In genomic region chr6:9745476-9745875, GRCh38 we compare ENCODE assay signal across 20 cellular contexts.
"Had no signal": no experiment of that assay in that cellular context is flagged by ENCODE, and none has a peak within 500 bp of the region (broad histone marks: within the 10 kb centered on the region; RNA-seq: fewer than 3 reads in every experiment).

No MANE protein-coding gene starts in this region.

- H3K36me3 ChIP-seq: lower lobe of right lung, spleen had no signal

- H3K9ac ChIP-seq: parathyroid adenoma had no signal

- ATAC-seq: activated naive CD8-positive, alpha-beta T cell treated with anti-CD3 and anti-CD28 coated beads, Interleukin-2, amount 50 U/mL, for 24 hours; activated T-cell treated with anti-CD3 and anti-CD28 coated beads, Interleukin-2, amount 50 U/mL, for 4 hours; lower lobe of right lung; stimulated activated memory B cell treated with anti-CD40 and anti-IgM and Interleukin-4, amounts not matched to agents 10 μg/mL and 1 μg/mL and 100 μg/mL, for 72 hours had no signal

- H3K27ac Mint-ChIP-seq: activated naive CD4-positive, alpha-beta T cell treated with anti-CD3 and anti-CD28 coated beads, Interleukin-2, amount 10 ng/mL, durations not matched to agents 7 days and 5 days; activated naive CD8-positive, alpha-beta T cell treated with anti-CD3 and anti-CD28 coated beads, Interleukin-2, amount 50 U/mL, for 24 hours; mesothelial cell of epicardium; nephron; stimulated activated memory B cell treated with anti-CD40 and anti-IgM and Interleukin-4, amounts not matched to agents 10 μg/mL and 1 μg/mL and 100 μg/mL, for 72 hours; type B pancreatic cell had no signal

- H3K4me3 ChIP-seq: dorsolateral prefrontal cortex, lower lobe of right lung, spleen, testis had no signal

- DNase-seq: activated CD4-positive, alpha-beta T cell treated with anti-CD3 and anti-CD28 coated beads, Interleukin-2, amount 50 U/mL, for 1 hour; activated CD4-positive, CD25-positive, alpha-beta regulatory T cell treated with anti-CD3 and anti-CD28 coated beads, Interleukin-2, amount 50 U/mL, for 72 hours; activated CD8-positive, alpha-beta memory T cell treated with anti-CD3 and anti-CD28 coated beads, Interleukin-2, amount 50 U/mL, for 4 hours; activated effector memory CD4-positive, alpha-beta T cell treated with Interleukin-2 at 50 U/mL for 16 hours; activated naive CD4-positive, alpha-beta T cell treated with anti-CD3 and anti-CD28 coated beads, Interleukin-2, amount 10 ng/mL, durations not matched to agents 7 days and 5 days; activated naive CD8-positive, alpha-beta T cell treated with anti-CD3 and anti-CD28 coated beads, Interleukin-2, amount 50 U/mL, for 24 hours; activated T-cell treated with anti-CD3 and anti-CD28 coated beads, Interleukin-2, amount 50 U/mL, for 4 hours; dorsolateral prefrontal cortex; islet precursor cell; lower lobe of right lung; spleen; stimulated activated CD4-positive, alpha-beta T cell treated with anti-CD3 and anti-CD28 coated beads, Interleukin-4, amount 100 ng/mL, for 4 hours; T-helper 2 cell; testis had no signal

- H3K27me3 ChIP-seq: spleen, testis had no signal

- H3K4me1 Mint-ChIP-seq: activated naive CD4-positive, alpha-beta T cell treated with anti-CD3 and anti-CD28 coated beads, Interleukin-2, amount 10 ng/mL, durations not matched to agents 7 days and 5 days; activated naive CD8-positive, alpha-beta T cell treated with anti-CD3 and anti-CD28 coated beads, Interleukin-2, amount 50 U/mL, for 24 hours; nephron; stimulated activated memory B cell treated with anti-CD40 and anti-IgM and Interleukin-4, amounts not matched to agents 10 μg/mL and 1 μg/mL and 100 μg/mL, for 72 hours had no signal

- H3K27ac ChIP-seq: dorsolateral prefrontal cortex, lower lobe of right lung, parathyroid adenoma, spleen, testis, VCaP had no signal

- H3K27me3 Mint-ChIP-seq: activated naive CD4-positive, alpha-beta T cell treated with anti-CD3 and anti-CD28 coated beads, Interleukin-2, amount 10 ng/mL, durations not matched to agents 7 days and 5 days; activated naive CD8-positive, alpha-beta T cell treated with anti-CD3 and anti-CD28 coated beads, Interleukin-2, amount 50 U/mL, for 24 hours; stimulated activated memory B cell treated with anti-CD40 and anti-IgM and Interleukin-4, amounts not matched to agents 10 μg/mL and 1 μg/mL and 100 μg/mL, for 72 hours; type B pancreatic cell had no signal

- H3K4me1 ChIP-seq: lower lobe of right lung, parathyroid adenoma, testis had no signal

- H3K79me2 ChIP-seq: parathyroid adenoma had no signal

- H2AFZ ChIP-seq: parathyroid adenoma had no signal

- H3K9me3 Mint-ChIP-seq: activated naive CD4-positive, alpha-beta T cell treated with anti-CD3 and anti-CD28 coated beads, Interleukin-2, amount 10 ng/mL, durations not matched to agents 7 days and 5 days; activated T-cell treated with anti-CD3 and anti-CD28 coated beads, Interleukin-2, amount 50 U/mL, for 4 hours; mesothelial cell of epicardium; type B pancreatic cell had no signal

- H3K36me3 Mint-ChIP-seq: activated naive CD4-positive, alpha-beta T cell treated with anti-CD3 and anti-CD28 coated beads, Interleukin-2, amount 10 ng/mL, durations not matched to agents 7 days and 5 days; mesothelial cell of epicardium; stimulated activated memory B cell treated with anti-CD40 and anti-IgM and Interleukin-4, amounts not matched to agents 10 μg/mL and 1 μg/mL and 100 μg/mL, for 72 hours; type B pancreatic cell had no signal

- H3K9me3 ChIP-seq: lower lobe of right lung, testis had no signal

- H3K4me3 Mint-ChIP-seq: activated naive CD4-positive, alpha-beta T cell treated with anti-CD3 and anti-CD28 coated beads, Interleukin-2, amount 10 ng/mL, durations not matched to agents 7 days and 5 days; activated naive CD8-positive, alpha-beta T cell treated with anti-CD3 and anti-CD28 coated beads, Interleukin-2, amount 50 U/mL, for 24 hours; activated T-cell treated with anti-CD3 and anti-CD28 coated beads, Interleukin-2, amount 50 U/mL, for 4 hours; mesothelial cell of epicardium; nephron; stimulated activated memory B cell treated with anti-CD40 and anti-IgM and Interleukin-4, amounts not matched to agents 10 μg/mL and 1 μg/mL and 100 μg/mL, for 72 hours; type B pancreatic cell had no signal
